In the genomic region with DNA sequence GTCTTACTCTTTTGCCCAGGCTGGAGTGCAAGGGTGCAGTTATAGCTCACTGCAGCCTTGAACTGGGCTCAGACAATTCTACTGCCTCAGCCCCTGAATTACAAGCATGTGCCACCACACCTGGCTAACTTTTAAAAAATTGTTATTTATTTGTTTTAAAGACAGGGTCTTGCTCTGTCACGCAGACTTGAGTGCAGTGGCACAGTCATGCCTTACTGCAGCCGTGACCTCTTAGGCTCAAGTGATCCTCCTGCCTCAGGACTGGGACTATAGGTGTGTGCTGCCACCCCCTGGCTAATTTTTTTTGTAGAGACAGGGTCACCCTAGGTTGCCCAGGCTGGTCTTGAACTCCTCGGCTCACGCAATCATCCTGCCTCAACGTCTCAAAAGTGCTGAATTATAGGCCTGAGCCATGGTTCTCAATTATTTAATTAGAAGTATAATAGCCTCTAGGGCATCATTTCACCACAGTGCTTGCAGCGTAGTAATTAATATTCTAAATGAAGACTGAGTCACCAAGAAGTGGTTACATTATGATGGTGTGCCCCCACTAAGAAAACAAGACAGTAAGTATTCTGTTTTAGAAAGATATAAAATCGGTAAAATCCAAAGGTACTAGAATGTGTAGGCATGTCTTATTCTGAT, we compare ENCODE assay signal across 1 cellular context.
A peak's percentile ranks its signal among the peaks of the same experiment; 100 is the strongest.
TF ChIP-seq lines count a peak whose summit lies in the region.

No MANE protein-coding gene starts in this region.

TF ChIP-seq in HepG2, 621 proteins besides CTCF, POLR2A, EP300 and RAD21 (continued from another document):
- TF ChIP-seq, protein P1, sequence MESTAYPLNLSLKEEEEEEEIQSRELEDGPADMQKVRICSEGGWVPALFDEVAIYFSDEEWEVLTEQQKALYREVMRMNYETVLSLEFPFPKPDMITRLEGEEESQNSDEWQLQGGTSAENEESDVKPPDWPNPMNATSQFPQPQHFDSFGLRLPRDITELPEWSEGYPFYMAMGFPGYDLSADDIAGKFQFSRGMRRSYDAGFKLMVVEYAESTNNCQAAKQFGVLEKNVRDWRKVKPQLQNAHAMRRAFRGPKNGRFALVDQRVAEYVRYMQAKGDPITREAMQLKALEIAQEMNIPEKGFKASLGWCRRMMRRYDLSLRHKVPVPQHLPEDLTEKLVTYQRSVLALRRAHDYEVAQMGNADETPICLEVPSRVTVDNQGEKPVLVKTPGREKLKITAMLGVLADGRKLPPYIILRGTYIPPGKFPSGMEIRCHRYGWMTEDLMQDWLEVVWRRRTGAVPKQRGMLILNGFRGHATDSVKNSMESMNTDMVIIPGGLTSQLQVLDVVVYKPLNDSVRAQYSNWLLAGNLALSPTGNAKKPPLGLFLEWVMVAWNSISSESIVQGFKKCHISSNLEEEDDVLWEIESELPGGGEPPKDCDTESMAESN (CRISPR knock-in tag; conservative IDR thresholded peaks at IDR 0.05), result 0 out of 2 replicates have a peak, but pooled peaks have one; percentile 28
- TF ChIP-seq ZNF619 (CRISPR knock-in tag; IDR thresholded peaks at IDR 0.05), result 0 out of 2 replicates have a peak, but pooled peaks have one; percentile 26
- 0 out of 2 replicates have a peak, but pooled peaks have one; percentile 43 for TF ChIP-seq ZNF598 (CRISPR knock-in tag; IDR thresholded peaks at IDR 0.05; ENCODE audit: borderline replicate concordance)
- TF ChIP-seq LCORL (IDR thresholded peaks at IDR 0.05), result no peak
- 0 out of 2 replicates have a peak, but pooled peaks have one; percentile 29 for TF ChIP-seq LCORL (CRISPR knock-in tag; IDR thresholded peaks at IDR 0.05)
- TF ChIP-seq, protein P2, sequence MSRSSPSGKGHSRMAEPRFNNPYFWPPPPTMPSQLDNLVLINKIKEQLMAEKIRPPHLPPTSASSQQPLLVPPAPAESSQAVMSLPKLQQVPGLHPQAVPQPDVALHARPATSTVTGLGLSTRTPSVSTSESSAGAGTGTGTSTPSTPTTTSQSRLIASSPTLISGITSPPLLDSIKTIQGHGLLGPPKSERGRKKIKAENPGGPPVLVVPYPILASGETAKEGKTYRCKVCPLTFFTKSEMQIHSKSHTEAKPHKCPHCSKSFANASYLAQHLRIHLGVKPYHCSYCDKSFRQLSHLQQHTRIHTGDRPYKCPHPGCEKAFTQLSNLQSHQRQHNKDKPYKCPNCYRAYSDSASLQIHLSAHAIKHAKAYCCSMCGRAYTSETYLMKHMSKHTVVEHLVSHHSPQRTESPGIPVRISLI (CRISPR knock-in tag; IDR thresholded peaks at IDR 0.05; ENCODE audit: borderline replicate concordance), result peak; percentile 24; the same call in 1 of the 2 replicates
- TF ChIP-seq NR2F6 (IDR thresholded peaks at IDR 0.05), result peak; percentile 53; the same call in 1 of the 2 replicates
- peak; percentile 69 for TF ChIP-seq NR2F6 (CRISPR knock-in tag; IDR thresholded peaks at IDR 0.05)
- TF ChIP-seq ZNF605 (CRISPR knock-in tag; IDR thresholded peaks at IDR 0.05), result 0 out of 2 replicates have a peak, but pooled peaks have one; percentile 30
- no peak for TF ChIP-seq PPARG (CRISPR knock-in tag; conservative IDR thresholded peaks at IDR 0.05)
- TF ChIP-seq, protein P3, sequence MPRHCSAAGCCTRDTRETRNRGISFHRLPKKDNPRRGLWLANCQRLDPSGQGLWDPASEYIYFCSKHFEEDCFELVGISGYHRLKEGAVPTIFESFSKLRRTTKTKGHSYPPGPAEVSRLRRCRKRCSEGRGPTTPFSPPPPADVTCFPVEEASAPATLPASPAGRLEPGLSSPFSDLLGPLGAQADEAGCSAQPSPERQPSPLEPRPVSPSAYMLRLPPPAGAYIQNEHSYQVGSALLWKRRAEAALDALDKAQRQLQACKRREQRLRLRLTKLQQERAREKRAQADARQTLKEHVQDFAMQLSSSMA (CRISPR knock-in tag; IDR thresholded peaks at IDR 0.05), result 0 out of 2 replicates have a peak, but pooled peaks have one; percentile 43
- TF ChIP-seq SOX6 (IDR thresholded peaks at IDR 0.05), result no peak
- TF ChIP-seq SOX6 (CRISPR knock-in tag; IDR thresholded peaks at IDR 0.05), result peak; percentile 44
- no peak for TF ChIP-seq SRY (CRISPR knock-in tag; IDR thresholded peaks at IDR 0.05)
- TF ChIP-seq, protein P4, sequence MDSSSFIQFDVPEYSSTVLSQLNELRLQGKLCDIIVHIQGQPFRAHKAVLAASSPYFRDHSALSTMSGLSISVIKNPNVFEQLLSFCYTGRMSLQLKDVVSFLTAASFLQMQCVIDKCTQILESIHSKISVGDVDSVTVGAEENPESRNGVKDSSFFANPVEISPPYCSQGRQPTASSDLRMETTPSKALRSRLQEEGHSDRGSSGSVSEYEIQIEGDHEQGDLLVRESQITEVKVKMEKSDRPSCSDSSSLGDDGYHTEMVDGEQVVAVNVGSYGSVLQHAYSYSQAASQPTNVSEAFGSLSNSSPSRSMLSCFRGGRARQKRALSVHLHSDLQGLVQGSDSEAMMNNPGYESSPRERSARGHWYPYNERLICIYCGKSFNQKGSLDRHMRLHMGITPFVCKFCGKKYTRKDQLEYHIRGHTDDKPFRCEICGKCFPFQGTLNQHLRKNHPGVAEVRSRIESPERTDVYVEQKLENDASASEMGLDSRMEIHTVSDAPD (CRISPR knock-in tag; IDR thresholded peaks at IDR 0.05), result peak; percentile 41; the same call in 1 of the 2 replicates
- peak; percentile 54; the same call in 1 of the 2 replicates for TF ChIP-seq SMAD3 (CRISPR knock-in tag; IDR thresholded peaks at IDR 0.05)
- peak; percentile 71; the same call in 1 of the 2 replicates for TF ChIP-seq RXRB (CRISPR knock-in tag; IDR thresholded peaks at IDR 0.05; ENCODE audit: borderline replicate concordance)
- peak; percentile 66; the same call in 1 of the 2 replicates for TF ChIP-seq SMYD3 (CRISPR knock-in tag; IDR thresholded peaks at IDR 0.05)
- TF ChIP-seq ZNF749 (CRISPR knock-in tag; IDR thresholded peaks at IDR 0.05; ENCODE audit: borderline replicate concordance), result peak; percentile 37; the same call in 1 of the 2 replicates
- TF ChIP-seq ZNF331 (CRISPR knock-in tag; IDR thresholded peaks at IDR 0.05), result peak; percentile 20; the same call in 1 of the 2 replicates
- TF ChIP-seq ZNF121 (CRISPR knock-in tag; IDR thresholded peaks at IDR 0.05), result peak; percentile 61
- TF ChIP-seq ZNF670 (CRISPR knock-in tag; IDR thresholded peaks at IDR 0.05; ENCODE audit: borderline replicate concordance), result no peak
- TF ChIP-seq SMC3 (IDR thresholded peaks at IDR 0.05; ENCODE audit: low read length), result peak; percentile 75
- 0 out of 2 replicates have a peak, but pooled peaks have one; percentile 24 for TF ChIP-seq RARA (CRISPR knock-in tag; IDR thresholded peaks at IDR 0.05)
- 0 out of 2 replicates have a peak, but pooled peaks have one; percentile 45 for TF ChIP-seq ZFP90 (CRISPR knock-in tag; IDR thresholded peaks at IDR 0.05; ENCODE audit: borderline replicate concordance)
- TF ChIP-seq, protein P5, sequence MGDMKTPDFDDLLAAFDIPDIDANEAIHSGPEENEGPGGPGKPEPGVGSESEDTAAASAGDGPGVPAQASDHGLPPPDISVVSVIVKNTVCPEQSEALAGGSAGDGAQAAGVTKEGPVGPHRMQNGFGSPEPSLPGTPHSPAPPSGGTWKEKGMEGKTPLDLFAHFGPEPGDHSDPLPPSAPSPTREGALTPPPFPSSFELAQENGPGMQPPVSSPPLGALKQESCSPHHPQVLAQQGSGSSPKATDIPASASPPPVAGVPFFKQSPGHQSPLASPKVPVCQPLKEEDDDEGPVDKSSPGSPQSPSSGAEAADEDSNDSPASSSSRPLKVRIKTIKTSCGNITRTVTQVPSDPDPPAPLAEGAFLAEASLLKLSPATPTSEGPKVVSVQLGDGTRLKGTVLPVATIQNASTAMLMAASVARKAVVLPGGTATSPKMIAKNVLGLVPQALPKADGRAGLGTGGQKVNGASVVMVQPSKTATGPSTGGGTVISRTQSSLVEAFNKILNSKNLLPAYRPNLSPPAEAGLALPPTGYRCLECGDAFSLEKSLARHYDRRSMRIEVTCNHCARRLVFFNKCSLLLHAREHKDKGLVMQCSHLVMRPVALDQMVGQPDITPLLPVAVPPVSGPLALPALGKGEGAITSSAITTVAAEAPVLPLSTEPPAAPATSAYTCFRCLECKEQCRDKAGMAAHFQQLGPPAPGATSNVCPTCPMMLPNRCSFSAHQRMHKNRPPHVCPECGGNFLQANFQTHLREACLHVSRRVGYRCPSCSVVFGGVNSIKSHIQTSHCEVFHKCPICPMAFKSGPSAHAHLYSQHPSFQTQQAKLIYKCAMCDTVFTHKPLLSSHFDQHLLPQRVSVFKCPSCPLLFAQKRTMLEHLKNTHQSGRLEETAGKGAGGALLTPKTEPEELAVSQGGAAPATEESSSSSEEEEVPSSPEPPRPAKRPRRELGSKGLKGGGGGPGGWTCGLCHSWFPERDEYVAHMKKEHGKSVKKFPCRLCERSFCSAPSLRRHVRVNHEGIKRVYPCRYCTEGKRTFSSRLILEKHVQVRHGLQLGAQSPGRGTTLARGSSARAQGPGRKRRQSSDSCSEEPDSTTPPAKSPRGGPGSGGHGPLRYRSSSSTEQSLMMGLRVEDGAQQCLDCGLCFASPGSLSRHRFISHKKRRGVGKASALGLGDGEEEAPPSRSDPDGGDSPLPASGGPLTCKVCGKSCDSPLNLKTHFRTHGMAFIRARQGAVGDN (CRISPR knock-in tag; IDR thresholded peaks at IDR 0.05), result peak; percentile 29; the same call in 1 of the 2 replicates
- TF ChIP-seq, protein P6, sequence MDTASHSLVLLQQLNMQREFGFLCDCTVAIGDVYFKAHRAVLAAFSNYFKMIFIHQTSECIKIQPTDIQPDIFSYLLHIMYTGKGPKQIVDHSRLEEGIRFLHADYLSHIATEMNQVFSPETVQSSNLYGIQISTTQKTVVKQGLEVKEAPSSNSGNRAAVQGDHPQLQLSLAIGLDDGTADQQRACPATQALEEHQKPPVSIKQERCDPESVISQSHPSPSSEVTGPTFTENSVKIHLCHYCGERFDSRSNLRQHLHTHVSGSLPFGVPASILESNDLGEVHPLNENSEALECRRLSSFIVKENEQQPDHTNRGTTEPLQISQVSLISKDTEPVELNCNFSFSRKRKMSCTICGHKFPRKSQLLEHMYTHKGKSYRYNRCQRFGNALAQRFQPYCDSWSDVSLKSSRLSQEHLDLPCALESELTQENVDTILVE (CRISPR knock-in tag; IDR thresholded peaks at IDR 0.05), result no peak
- no peak for TF ChIP-seq PAWR (CRISPR knock-in tag; IDR thresholded peaks at IDR 0.05; ENCODE audit: borderline replicate concordance)
- peak; percentile 96 for TF ChIP-seq RBM22 (optimal IDR thresholded peaks at IDR 0.05; ENCODE audit: low read length)
- TF ChIP-seq, protein P7, sequence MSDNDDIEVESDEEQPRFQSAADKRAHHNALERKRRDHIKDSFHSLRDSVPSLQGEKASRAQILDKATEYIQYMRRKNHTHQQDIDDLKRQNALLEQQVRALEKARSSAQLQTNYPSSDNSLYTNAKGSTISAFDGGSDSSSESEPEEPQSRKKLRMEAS (IDR thresholded peaks at IDR 0.05), result 0 out of 2 replicates have a peak, but pooled peaks have one; percentile 19
